Comparison of ENCODE assay signal across 2 cellular contexts in genomic region chr14:70671652-70672327, GRCh38.
A peak's percentile ranks its signal among the peaks of the same experiment; 100 is the strongest.
TF ChIP-seq lines count a peak whose summit lies in the region.

No MANE protein-coding gene starts in this region.

TF ChIP-seq in HEK293, 187 proteins besides CTCF, POLR2A, EP300 and RAD21 (continued from another document):
- TF ChIP-seq, protein P1, sequence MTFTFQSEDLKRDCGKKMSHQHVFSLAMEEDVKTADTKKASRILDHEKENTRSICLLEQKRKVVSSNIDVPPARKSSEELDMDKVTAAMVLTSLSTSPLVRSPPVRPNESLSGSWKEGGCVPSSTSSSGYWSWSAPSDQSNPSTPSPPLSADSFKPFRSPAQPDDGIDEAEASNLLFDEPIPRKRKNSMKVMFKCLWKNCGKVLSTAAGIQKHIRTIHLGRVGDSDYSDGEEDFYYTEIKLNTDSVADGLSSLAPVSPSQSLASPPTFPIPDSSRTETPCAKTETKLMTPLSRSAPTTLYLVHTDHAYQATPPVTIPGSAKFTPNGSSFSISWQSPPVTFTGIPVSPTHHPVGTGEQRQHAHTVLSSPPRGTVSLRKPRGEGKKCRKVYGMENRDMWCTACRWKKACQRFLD (tag by site-specific recombination; IDR thresholded peaks at IDR 0.05): no peak
- 0 out of 2 replicates have a peak, but pooled peaks have one; percentile 21 for TF ChIP-seq SCRT2 (tag by site-specific recombination; IDR thresholded peaks at IDR 0.05)
- TF ChIP-seq EGR2 (tag by site-specific recombination; IDR thresholded peaks at IDR 0.05; ENCODE audit: low read depth): 0 out of 2 replicates have a peak, but pooled peaks have one; percentile 57
- TF ChIP-seq ZFHX2 (tag by site-specific recombination; conservative IDR thresholded peaks at IDR 0.05): 0 out of 2 replicates have a peak, but pooled peaks have one; percentile 13

TF ChIP-seq in GM12878, 131 proteins besides CTCF, POLR2A, EP300 and RAD21 (continued from another document):
- TF ChIP-seq ATF2 (IDR thresholded peaks at IDR 0.05; ENCODE audit: low read length) (no peak), HSF1 (IDR thresholded peaks at IDR 0.05; ENCODE audit: low read depth, low read length) (no peak), EGR1 (IDR thresholded peaks at IDR 0.05; ENCODE audit: borderline replicate concordance in 1 of 2, low read depth in 2 of 2, low read length in 2 of 2) (no peak), SMC3 (IDR thresholded peaks at IDR 0.05; ENCODE audit: borderline replicate concordance, low read length) (no peak), E4F1 (IDR thresholded peaks at IDR 0.05; ENCODE audit: borderline replicate concordance, partially characterized antibody) (no peak), ZBED1 (IDR thresholded peaks at IDR 0.05; ENCODE audit: borderline replicate concordance) (no peak), BRCA1 (IDR thresholded peaks at IDR 0.05; ENCODE audit: low read depth, low read length) (no peak), MYB (IDR thresholded peaks at IDR 0.05; ENCODE audit: borderline replicate concordance, low read depth, low read length) (no peak), ESRRA (IDR thresholded peaks at IDR 0.05; ENCODE audit: low read length) (no peak)
- TF ChIP-seq, protein P2, sequence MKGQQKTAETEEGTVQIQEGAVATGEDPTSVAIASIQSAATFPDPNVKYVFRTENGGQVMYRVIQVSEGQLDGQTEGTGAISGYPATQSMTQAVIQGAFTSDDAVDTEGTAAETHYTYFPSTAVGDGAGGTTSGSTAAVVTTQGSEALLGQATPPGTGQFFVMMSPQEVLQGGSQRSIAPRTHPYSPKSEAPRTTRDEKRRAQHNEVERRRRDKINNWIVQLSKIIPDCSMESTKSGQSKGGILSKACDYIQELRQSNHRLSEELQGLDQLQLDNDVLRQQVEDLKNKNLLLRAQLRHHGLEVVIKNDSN (IDR thresholded peaks at IDR 0.05; ENCODE audit: borderline replicate concordance, extremely low read length, insufficient read depth, low read depth, low read length): no peak
TF ChIP-seq in GM12878: peak in this region for 0.
